Comparison of ENCODE assay signal across 26 cellular contexts in the genomic region with DNA sequence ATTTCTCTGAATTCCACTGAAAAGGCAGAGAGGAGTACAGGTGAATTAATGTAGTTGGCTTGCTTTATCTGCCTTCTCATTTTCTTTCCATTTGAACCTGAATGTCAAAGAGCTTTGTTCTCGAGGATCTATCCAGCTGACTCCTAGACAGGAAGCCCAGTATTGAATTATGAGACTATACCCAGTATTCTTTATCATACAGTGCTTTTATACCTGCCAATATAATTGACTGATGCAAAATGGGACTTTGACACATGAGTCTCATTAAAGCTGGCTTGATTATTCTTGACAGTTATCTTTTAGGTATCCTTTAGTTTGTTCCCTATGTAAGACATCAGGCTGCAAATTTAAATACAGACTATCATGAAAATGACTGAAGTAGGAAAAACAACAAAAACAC.
"Had no signal": no experiment of that assay in that cellular context is flagged by ENCODE, and none has a peak within 500 bp of the region (broad histone marks: within the 10 kb centered on the region; RNA-seq: fewer than 3 reads in every experiment).

No MANE protein-coding gene starts in this region.

- H3K4me3 ChIP-seq: breast epithelium, heart left ventricle, lower lobe of right lung, ovary, prostate gland, skin epidermis, thoracic aorta, vagina had no signal

- ATAC-seq: activated naive CD4-positive, alpha-beta T cell treated with anti-CD3 and anti-CD28 coated beads, Interleukin-2, amount 50 U/mL, for 72 hours; activated T-cell treated with anti-CD3 and anti-CD28 coated beads, Interleukin-2, amount 50 U/mL, for 72 hours; esophagus mucosa; heart left ventricle; lower lobe of right lung; sciatic nerve; stimulated activated effector memory CD8-positive, alpha-beta T cell treated with anti-CD3 and anti-CD28 coated beads, Interleukin-12 subunit alpha, Interleukin-12 subunit beta, amount 100 ng/mL, for 72 hours had no signal

- H3K4me1 ChIP-seq: breast epithelium, heart left ventricle, lower lobe of right lung, prostate gland, vagina had no signal

- H3K36me3 ChIP-seq: breast epithelium, heart left ventricle, lower lobe of right lung, ovary, prostate gland, thoracic aorta, vagina had no signal

- FAIRE-seq: kidney had no signal

- H3K27ac ChIP-seq: breast epithelium, heart left ventricle, lower lobe of right lung, ovary, prostate gland, skin epidermis, thoracic aorta, vagina had no signal

- DNase-seq: activated B cell treated with CpG ODN at 0.5 μM for 24 hours; activated naive CD4-positive, alpha-beta T cell; activated T-cell treated with anti-CD3 and anti-CD28 coated beads for 4 hours; activated T-cell treated with anti-CD3 and anti-CD28 coated beads, Interleukin-2, amount 50 U/mL, for 72 hours; central memory CD4-positive, alpha-beta T cell; endodermal cell; foreskin fibroblast; heart left ventricle; hypothalamus; immature natural killer cell; kidney; lower lobe of right lung; mesenchymal stem cell; nephron progenitor cell; ovary; retina; stimulated activated CD4-positive, alpha-beta T cell treated with anti-CD3 and anti-CD28 coated beads, Interleukin-4, amount 100 ng/mL, for 24 hours had no signal

- H3K9me3 ChIP-seq: breast epithelium, lower lobe of right lung, ovary, prostate gland, thoracic aorta, vagina had no signal

- H3K27me3 ChIP-seq: breast epithelium, ovary, vagina had no signal
